1 cellular context compared by ENCODE assay signal in genomic region chr1:109619405-109619654, GRCh38.
A peak's percentile ranks its signal among the peaks of the same experiment; 100 is the strongest.
TF ChIP-seq lines count a peak whose summit lies in the region.

GNAT2 (minus strand) TSS chr1:109619616; CDS start chr1:109612870, 6,746 bp downstream.

TF ChIP-seq in K562, 482 proteins besides CTCF, POLR2A, EP300 and RAD21 (continued from another document and continues in another):
- TF ChIP-seq AFF1 (IDR thresholded peaks at IDR 0.05; ENCODE audit: low read depth in 1 of 2, partially characterized antibody in 2 of 2) (peak in 1 of 2 experiments; percentile 27), ZBTB34 (CRISPR knock-in tag; IDR thresholded peaks at IDR 0.05) (no peak), LCOR (CRISPR knock-in tag; IDR thresholded peaks at IDR 0.05) (no peak), NCOA1 (IDR thresholded peaks at IDR 0.05; ENCODE audit: low read depth) (peak; percentile 39; the same call in 1 of the 2 replicates), ID3 (CRISPR knock-in tag; IDR thresholded peaks at IDR 0.05) (no peak), ID3 (tag; IDR thresholded peaks at IDR 0.05) (no peak), PREB (CRISPR knock-in tag; IDR thresholded peaks at IDR 0.05) (no peak), SOX6 (IDR thresholded peaks at IDR 0.05) (peak; percentile 32; the same call in 1 of the 2 replicates), AFF4 (CRISPR knock-in tag; IDR thresholded peaks at IDR 0.05) (no peak), TOE1 (IDR thresholded peaks at IDR 0.05; ENCODE audit: borderline replicate concordance) (no peak), TOE1 (CRISPR knock-in tag; IDR thresholded peaks at IDR 0.05; ENCODE audit: borderline replicate concordance, low read depth) (no peak), BDP1 (IDR thresholded peaks at IDR 0.05; ENCODE audit: insufficient read depth, insufficient read length) (no peak), SMARCA4 (IDR thresholded peaks at IDR 0.05) (peak; percentile 66), ZNF445 (CRISPR knock-in tag; IDR thresholded peaks at IDR 0.05; ENCODE audit: low read depth) (no peak), TAL1 (IDR thresholded peaks at IDR 0.05) (0 out of 2 replicates have a peak, but pooled peaks have one; percentile 7), GABPA (tag; conservative IDR thresholded peaks at IDR 0.05; ENCODE audit: low read depth) (peak; percentile 65), E2F4 (CRISPR knock-in tag; IDR thresholded peaks at IDR 0.05; ENCODE audit: low read depth) (no peak), KDM2B (CRISPR knock-in tag; IDR thresholded peaks at IDR 0.05) (no peak), RB1 (IDR thresholded peaks at IDR 0.05; ENCODE audit: low read depth) (no peak), CREB3L1 (IDR thresholded peaks at IDR 0.05; ENCODE audit: borderline replicate concordance, low read depth) (no peak), FOS (IDR thresholded peaks at IDR 0.05; ENCODE audit: extremely low read depth, insufficient read length) (no peak), HNRNPUL1 (IDR thresholded peaks at IDR 0.05; ENCODE audit: low read length) (no peak), GTF2F1 (IDR thresholded peaks at IDR 0.05; ENCODE audit: low read depth, low read length) (no peak), GATAD2B (IDR thresholded peaks at IDR 0.05; ENCODE audit: borderline replicate concordance) (no peak), CHCHD3 (CRISPR knock-in tag; IDR thresholded peaks at IDR 0.05) (no peak; the same call in 1 of the 2 replicates), DDX20 (tag; IDR thresholded peaks at IDR 0.05; ENCODE audit: low read depth) (no peak), ZBTB8A (IDR thresholded peaks at IDR 0.05; ENCODE audit: partially characterized antibody) (no peak), SRSF1 (IDR thresholded peaks at IDR 0.05; ENCODE audit: low read depth, low read length) (no peak), RBM14 (IDR thresholded peaks at IDR 0.05; ENCODE audit: borderline replicate concordance, insufficient read depth, low read depth, low read length) (no peak), TAF9B (IDR thresholded peaks at IDR 0.05; ENCODE audit: partially characterized antibody) (peak; percentile 52), IRF9 (tag; IDR thresholded peaks at IDR 0.05) (no peak), SMAD4 (CRISPR knock-in tag; conservative IDR thresholded peaks at IDR 0.05) (no peak), MAZ (CRISPR knock-in tag; conservative IDR thresholded peaks at IDR 0.05 in 1 of 2, IDR thresholded peaks at IDR 0.05 in 1 of 2) (no peak), FOSL1 (tag; conservative IDR thresholded peaks at IDR 0.05) (no peak; the same call in 1 of the 2 replicates), PBX2 (CRISPR knock-in tag; IDR thresholded peaks at IDR 0.05; ENCODE audit: low read depth) (no peak), PBX2 (tag; conservative IDR thresholded peaks at IDR 0.05; ENCODE audit: low read depth) (0 out of 2 replicates have a peak, but pooled peaks have one; percentile 25), RBBP5 (IDR thresholded peaks at IDR 0.05; ENCODE audit: borderline replicate concordance, insufficient read depth, low read length, poor library complexity, severe bottlenecking) (peak; percentile 46), ZNF431 (CRISPR knock-in tag; IDR thresholded peaks at IDR 0.05) (no peak), RHOXF2B (CRISPR knock-in tag; conservative IDR thresholded peaks at IDR 0.05) (0 out of 2 replicates have a peak, but pooled peaks have one; percentile 5), KLF1 (tag; IDR thresholded peaks at IDR 0.05) (no peak), SREBF1 (IDR thresholded peaks at IDR 0.05; ENCODE audit: borderline replicate concordance, low read depth, low read length) (no peak), PTRF (tag; IDR thresholded peaks at IDR 0.05) (no peak), ZNF12 (CRISPR knock-in tag; IDR thresholded peaks at IDR 0.05) (no peak), SRF (CRISPR knock-in tag; IDR thresholded peaks at IDR 0.05) (0 out of 4 replicates have a peak, but pooled peaks of 1 of the 2 experiments have one; percentile 33)
